Comparison of ENCODE assay signal across 27 cellular contexts in genomic region chr14:86279405-86279804, GRCh38.
"Had no signal": no experiment of that assay in that cellular context is flagged by ENCODE, and none has a peak within 500 bp of the region (broad histone marks: within the 10 kb centered on the region; RNA-seq: fewer than 3 reads in every experiment).

No MANE protein-coding gene starts in this region.

- H3K27ac ChIP-seq: brain microvascular endothelial cell, coronary artery, dorsolateral prefrontal cortex had no signal

- H3K36me3 ChIP-seq: brain microvascular endothelial cell had no signal

- ATAC-seq: activated naive CD4-positive, alpha-beta T cell treated with anti-CD3 and anti-CD28 coated beads, Interleukin-2, amount 50 U/mL, for 72 hours; activated T-cell treated with anti-CD3 and anti-CD28 coated beads, Interleukin-2, amount 50 U/mL, for 72 hours; esophagus mucosa had no signal

- H3K4me3 Mint-ChIP-seq: activated CD4-positive, alpha-beta memory T cell treated with anti-CD3 and anti-CD28 coated beads, Interleukin-2, amount 10 ng/mL, durations not matched to agents 7 days and 5 days; activated CD4-positive, alpha-beta T cell treated with anti-CD3 and anti-CD28 coated beads, Interleukin-2, amount 10 ng/mL, durations not matched to agents 7 days and 5 days; activated naive CD4-positive, alpha-beta T cell treated with anti-CD3 and anti-CD28 coated beads, Interleukin-2, amount 10 ng/mL, durations not matched to agents 7 days and 5 days; activated naive CD8-positive, alpha-beta T cell treated with anti-CD3 and anti-CD28 coated beads, Interleukin-2, amount 10 ng/mL, durations not matched to agents 7 days and 5 days; activated T-cell treated with anti-CD3 and anti-CD28 coated beads, Interleukin-2, amount 50 U/mL, for 24 hours; activated T-cell treated with anti-CD3 and anti-CD28 coated beads, Interleukin-2, amount 50 U/mL, for 72 hours; central memory CD8-positive, alpha-beta T cell; dendritic cell treated with granulocyte-macrophage colony-stimulating factor and Interleukin-4, amounts not matched to agents 40 ng/mL and 50 ng/mL, for 4 days; endodermal cell had no signal

- H3K4me1 Mint-ChIP-seq: activated CD4-positive, alpha-beta memory T cell treated with anti-CD3 and anti-CD28 coated beads, Interleukin-2, amount 10 ng/mL, durations not matched to agents 7 days and 5 days; activated CD4-positive, alpha-beta T cell treated with anti-CD3 and anti-CD28 coated beads, Interleukin-2, amount 10 ng/mL, durations not matched to agents 7 days and 5 days; activated naive CD4-positive, alpha-beta T cell treated with anti-CD3 and anti-CD28 coated beads, Interleukin-2, amount 10 ng/mL, durations not matched to agents 7 days and 5 days; activated naive CD8-positive, alpha-beta T cell treated with anti-CD3 and anti-CD28 coated beads, Interleukin-2, amount 10 ng/mL, durations not matched to agents 7 days and 5 days; central memory CD8-positive, alpha-beta T cell; endodermal cell had no signal

- H3K27me3 ChIP-seq: brain microvascular endothelial cell, dorsolateral prefrontal cortex had no signal

- H3K27me3 Mint-ChIP-seq: activated CD4-positive, alpha-beta memory T cell treated with anti-CD3 and anti-CD28 coated beads, Interleukin-2, amount 10 ng/mL, durations not matched to agents 7 days and 5 days; activated CD4-positive, alpha-beta T cell treated with anti-CD3 and anti-CD28 coated beads, Interleukin-2, amount 10 ng/mL, durations not matched to agents 7 days and 5 days; activated naive CD4-positive, alpha-beta T cell treated with anti-CD3 and anti-CD28 coated beads, Interleukin-2, amount 10 ng/mL, durations not matched to agents 7 days and 5 days; activated naive CD8-positive, alpha-beta T cell treated with anti-CD3 and anti-CD28 coated beads, Interleukin-2, amount 10 ng/mL, durations not matched to agents 7 days and 5 days; activated T-cell treated with anti-CD3 and anti-CD28 coated beads, Interleukin-2, amount 50 U/mL, for 24 hours; central memory CD8-positive, alpha-beta T cell; dendritic cell treated with granulocyte-macrophage colony-stimulating factor and Interleukin-4, amounts not matched to agents 40 ng/mL and 50 ng/mL, for 4 days had no signal

- DNase-seq: activated CD4-positive, alpha-beta memory T cell treated with anti-CD3 and anti-CD28 coated beads, Interleukin-2, amount 10 ng/mL, durations not matched to agents 7 days and 5 days; activated CD4-positive, alpha-beta T cell treated with anti-CD3 and anti-CD28 coated beads for 1 hour; activated CD4-positive, alpha-beta T cell treated with anti-CD3 and anti-CD28 coated beads for 4 hours; activated CD4-positive, alpha-beta T cell treated with anti-CD3 and anti-CD28 coated beads, Interleukin-2, amount 10 ng/mL, durations not matched to agents 7 days and 5 days; activated CD4-positive, alpha-beta T cell treated with anti-CD3 and anti-CD28 coated beads, Interleukin-2, amount 50 U/mL, for 4 hours; activated CD8-positive, alpha-beta memory T cell treated with anti-CD3 and anti-CD28 coated beads, Interleukin-2, amount 50 U/mL, for 48 hours; activated gamma-delta T cell; activated naive CD4-positive, alpha-beta T cell; activated naive CD4-positive, alpha-beta T cell treated with anti-CD3 and anti-CD28 coated beads, Interleukin-2, amount 10 ng/mL, durations not matched to agents 7 days and 5 days; activated naive CD8-positive, alpha-beta T cell treated with anti-CD3 and anti-CD28 coated beads, Interleukin-2, amount 10 ng/mL, durations not matched to agents 7 days and 5 days; activated T-cell treated with anti-CD3 and anti-CD28 coated beads for 4 hours; activated T-cell treated with anti-CD3 and anti-CD28 coated beads, Interleukin-2, amount 50 U/mL, for 24 hours; activated T-cell treated with anti-CD3 and anti-CD28 coated beads, Interleukin-2, amount 50 U/mL, for 72 hours; amniotic stem cell; anterior cingulate cortex; brain microvascular endothelial cell; dorsolateral prefrontal cortex; effector memory CD4-positive, alpha-beta T cell; endodermal cell; foreskin fibroblast; head of caudate nucleus; T-helper 2 cell had no signal

- H3K36me3 Mint-ChIP-seq: activated naive CD4-positive, alpha-beta T cell treated with anti-CD3 and anti-CD28 coated beads, Interleukin-2, amount 10 ng/mL, durations not matched to agents 7 days and 5 days; activated naive CD4-positive, alpha-beta T cell treated with anti-CD3 and anti-CD28 coated beads, Interleukin-2, amount 50 U/mL, for 72 hours; activated naive CD8-positive, alpha-beta T cell treated with anti-CD3 and anti-CD28 coated beads, Interleukin-2, amount 10 ng/mL, durations not matched to agents 7 days and 5 days had no signal

- H3K27ac Mint-ChIP-seq: activated CD4-positive, alpha-beta memory T cell treated with anti-CD3 and anti-CD28 coated beads, Interleukin-2, amount 10 ng/mL, durations not matched to agents 7 days and 5 days; activated CD4-positive, alpha-beta T cell treated with anti-CD3 and anti-CD28 coated beads, Interleukin-2, amount 10 ng/mL, durations not matched to agents 7 days and 5 days; activated naive CD4-positive, alpha-beta T cell treated with anti-CD3 and anti-CD28 coated beads, Interleukin-2, amount 10 ng/mL, durations not matched to agents 7 days and 5 days; activated naive CD4-positive, alpha-beta T cell treated with anti-CD3 and anti-CD28 coated beads, Interleukin-2, amount 50 U/mL, for 72 hours; activated naive CD8-positive, alpha-beta T cell treated with anti-CD3 and anti-CD28 coated beads, Interleukin-2, amount 10 ng/mL, durations not matched to agents 7 days and 5 days; activated T-cell treated with anti-CD3 and anti-CD28 coated beads, Interleukin-2, amount 50 U/mL, for 24 hours; activated T-cell treated with anti-CD3 and anti-CD28 coated beads, Interleukin-2, amount 50 U/mL, for 72 hours; dendritic cell treated with granulocyte-macrophage colony-stimulating factor and Interleukin-4, amounts not matched to agents 40 ng/mL and 50 ng/mL, for 4 days; endodermal cell had no signal

- H3K4me3 ChIP-seq: coronary artery, dorsolateral prefrontal cortex had no signal
